2 cellular contexts compared by ENCODE assay signal in the genomic region with DNA sequence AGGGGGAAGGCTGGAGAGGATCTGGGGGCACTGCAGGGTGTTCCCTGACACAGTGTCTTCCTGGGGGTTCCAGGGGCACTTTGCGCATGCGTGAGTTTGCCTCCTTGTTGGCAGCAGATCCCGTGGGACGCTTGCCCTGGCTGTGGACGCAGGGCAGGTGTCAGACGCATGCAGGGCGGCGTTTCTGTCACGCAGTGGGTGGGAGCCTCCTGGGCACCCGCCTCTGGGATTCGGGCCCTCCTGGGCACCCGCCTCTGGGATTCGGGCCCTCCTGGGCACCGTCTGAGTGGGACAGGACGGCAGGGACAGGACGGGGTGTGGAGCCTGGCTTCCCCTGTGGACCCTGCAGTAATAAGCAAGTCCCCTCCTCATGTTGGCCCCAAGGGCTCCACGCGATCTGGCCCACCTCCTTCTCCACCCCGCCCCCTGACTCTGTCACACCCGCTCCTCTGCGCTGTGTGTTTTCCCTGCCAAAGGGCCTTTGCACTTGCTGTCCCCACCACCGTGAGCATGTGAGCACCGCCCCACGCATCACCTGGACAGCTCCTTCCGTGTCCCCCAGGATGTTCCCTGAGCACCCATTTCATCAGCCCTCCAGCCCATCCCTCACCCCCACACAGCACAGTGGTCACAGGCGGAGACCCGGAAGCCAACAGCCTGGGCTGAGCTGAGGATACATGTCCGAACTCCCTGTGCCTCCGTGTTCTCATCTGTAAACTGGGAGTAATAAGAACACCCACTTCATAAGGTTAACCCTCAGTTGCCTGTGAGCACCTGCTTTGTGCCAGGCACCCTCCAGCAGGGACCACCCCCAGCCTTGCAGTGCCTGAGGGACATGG.
TF ChIP-seq lines count a peak whose summit lies in the region.

No MANE protein-coding gene starts in this region.

TF ChIP-seq in HEK293, 187 proteins besides CTCF, POLR2A, EP300 and RAD21 (continued from another document and continues in another):
- TF ChIP-seq ZNF280C (tag by site-specific recombination; IDR thresholded peaks at IDR 0.05) (no peak), ZNF549 (tag by site-specific recombination; IDR thresholded peaks at IDR 0.05) (no peak), KLF17 (tag by site-specific recombination; IDR thresholded peaks at IDR 0.05) (no peak), ZNF707 (tag by site-specific recombination; IDR thresholded peaks at IDR 0.05) (no peak), ZNF585B (tag by site-specific recombination; IDR thresholded peaks at IDR 0.05) (no peak), ZNF530 (tag by site-specific recombination; IDR thresholded peaks at IDR 0.05; ENCODE audit: low read depth) (no peak), REST (tag by site-specific recombination; IDR thresholded peaks at IDR 0.05) (peak; percentile 37; the same call in 1 of the 2 replicates), ZNF184 (tag by site-specific recombination; IDR thresholded peaks at IDR 0.05) (no peak), ZNF645 (tag by site-specific recombination; IDR thresholded peaks at IDR 0.05) (no peak), ZNF473 (tag by site-specific recombination; IDR thresholded peaks at IDR 0.05) (no peak), ZXDB (tag by site-specific recombination; IDR thresholded peaks at IDR 0.05) (no peak), ZNF37A (tag by site-specific recombination; IDR thresholded peaks at IDR 0.05) (no peak), ZNF513 (tag by site-specific recombination; IDR thresholded peaks at IDR 0.05) (no peak), ZNF23 (tag by site-specific recombination; IDR thresholded peaks at IDR 0.05; ENCODE audit: borderline replicate concordance) (no peak), ZNF623 (tag by site-specific recombination; IDR thresholded peaks at IDR 0.05) (peak; percentile 89), ZNF292 (tag by site-specific recombination; IDR thresholded peaks at IDR 0.05; ENCODE audit: borderline replicate concordance, low read depth) (no peak), ZNF544 (tag by site-specific recombination; IDR thresholded peaks at IDR 0.05) (no peak), ZNF433 (tag by site-specific recombination; IDR thresholded peaks at IDR 0.05; ENCODE audit: low read depth) (no peak)

TF ChIP-seq in GM12878, 131 proteins besides CTCF, POLR2A, EP300 and RAD21 (continued from another document):
- TF ChIP-seq IKZF1 (conservative IDR thresholded peaks at IDR 0.05) = 0 out of 2 replicates have a peak, but pooled peaks have one; percentile 16
